Comparison of ENCODE assay signal across 12 cellular contexts in the genomic region with DNA sequence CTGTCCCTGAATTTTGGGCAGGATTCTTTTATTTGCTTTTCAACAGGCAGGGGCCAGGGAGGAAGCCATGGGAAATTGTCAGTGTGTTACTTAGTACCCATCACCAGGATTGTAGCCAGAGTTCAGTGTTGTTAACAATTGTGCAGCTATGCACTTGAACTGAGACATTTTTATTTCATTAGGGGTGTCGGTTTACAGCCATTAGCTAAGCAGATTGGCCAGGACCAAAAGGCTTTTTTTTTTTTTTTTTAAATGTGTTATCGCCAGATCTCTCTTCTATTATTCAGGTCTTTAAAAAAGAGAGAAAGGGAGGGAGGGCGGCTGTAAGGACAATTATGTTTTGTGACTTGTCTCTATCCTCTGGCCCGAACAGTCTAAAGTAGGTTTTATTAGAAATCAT.
A peak's percentile ranks its signal among the peaks of the same experiment; 100 is the strongest.
DNase-seq lines count a peak whose midpoint lies in the region; ATAC-seq and TF ChIP-seq lines count a peak whose summit lies in the region.
"Had no signal": no experiment of that assay in that cellular context is flagged by ENCODE, and none has a peak within 500 bp of the region (broad histone marks: within the 10 kb centered on the region; RNA-seq: fewer than 3 reads in every experiment).

No MANE protein-coding gene starts in this region.

- RAD21 ChIA-PET in HCT116 (lab: Charles Lee; ENCODE audit: low non-redundant PET in 1 of 2, low total read pairs in 2 of 2, uncharacterized antibody in 2 of 2, unreplicated experiment in 2 of 2): no interaction called here

- no peaks in the 10 kb centered on the region for H3K9me3 ChIP-seq in HCT116 (ENCODE audit: control insufficient read depth in 1 of 2, insufficient read depth in 1 of 2, low read depth in 1 of 2, low read length in 2 of 2)

- DNase-seq in HCT116 (ENCODE audit: low read depth, low spot score) (no peak), NCI-H2107 treated with DMSO at 0.1 percent for 48 hours (lab: John Stamatoyannopoulos, UW; ENCODE audit: unreplicated experiment) (peak; percentile 81), dorsolateral prefrontal cortex (no peak), renal cortical epithelial cell (ENCODE audit: low read depth) (peak; percentile 27), AG20443 (ENCODE audit: low spot score) (no peak), cerebellar cortex (ENCODE audit: low spot score) (no peak)
- no peak for DNase-seq in activated CD4-positive, alpha-beta T cell treated with anti-CD3 and anti-CD28 coated beads, Interleukin-2, amount 50 U/mL, for 48 hours
- DNase-seq: activated CD8-positive, alpha-beta memory T cell treated with anti-CD3 and anti-CD28 coated beads, Interleukin-2, amount 50 U/mL, for 4 hours; CD4-positive, CD25-positive, alpha-beta regulatory T cell; dermis blood vessel endothelial cell; H9; substantia nigra had no signal

- no peaks in the 10 kb centered on the region for H4K20me1 ChIP-seq in HCT116 (ENCODE audit: insufficient read depth)

- no peaks in the 10 kb centered on the region for H3K79me2 ChIP-seq in HCT116 (ENCODE audit: insufficient read depth, low read length)

- no peaks in the 10 kb centered on the region for H3K9me2 ChIP-seq in HCT116 (ENCODE audit: insufficient read depth)

- H3K4me3 ChIP-seq in HCT116 (replicated peaks in 1 of 2; ENCODE audit: low read depth in 1 of 2, low read length in 2 of 2) (no peak overlapping the region), dorsolateral prefrontal cortex (no peak overlapping the region)

- CTCF ChIA-PET in HCT116 (lab: Charles Lee): interaction anchor here (0.7 kb wide), 1 partner anchor 302 kb away, joined by 3 read pairs; no protein-coding TSS in a partner anchor

- H3K4me2 ChIP-seq in HCT116 (ENCODE audit: low read length): no peak overlapping the region

- intact Hi-C loops in HCT116 (cut with micrococcal nuclease) (no loop called here), dorsolateral prefrontal cortex (cut with DNase I) (no loop called here)

- H3K27me3 ChIP-seq in HCT116 (ENCODE audit: insufficient read depth, low read length) (no peaks in the 10 kb centered on the region), dorsolateral prefrontal cortex (no peaks in the 10 kb centered on the region)

- no peak for TF ChIP-seq CTCF in HCT116 (IDR thresholded peaks at IDR 0.05 in 2 of 3, conservative IDR thresholded peaks at IDR 0.05 in 1 of 3; ENCODE audit: borderline replicate concordance in 1 of 3, insufficient read depth in 1 of 3, low read depth in 2 of 3, low read length in 2 of 3)
- TF ChIP-seq CTCF in dorsolateral prefrontal cortex (IDR thresholded peaks at IDR 0.05 in 54 of 56, conservative IDR thresholded peaks at IDR 0.05 in 2 of 56; ENCODE audit: low read depth in 1 of 56, partially characterized antibody in 56 of 56): no peak

- POLR2A ChIA-PET in HCT116 (lab: Charles Lee): interaction anchor here (1.1 kb wide), 1 partner anchor 33 kb away, joined by 4 read pairs; no protein-coding TSS in a partner anchor

- no TSS peak for BruUV-seq in HCT116 (replicated peaks; lab: Mats Ljungman, UMichigan)

- TF ChIP-seq POLR2A in HCT116 (IDR thresholded peaks at IDR 0.05; ENCODE audit: borderline replicate concordance, extremely low read depth, insufficient read depth, insufficient read length): no peak

- H3K4me1 ChIP-seq in HCT116 (ENCODE audit: control insufficient read depth in 1 of 2, insufficient read depth in 2 of 2, low read length in 2 of 2): peaks cover 14 to 29% of the 10 kb centered on the region in 2 experiments

- no peak overlapping the region for H2AFZ ChIP-seq in HCT116 (ENCODE audit: low read depth, low read length, poor library complexity, severe bottlenecking)

- H3K9ac ChIP-seq in HCT116 (ENCODE audit: low read length): 0 out of 2 replicates have a peak overlapping the region, but pooled peaks have one; percentile 10

- no peaks in the 10 kb centered on the region for H3K36me3 ChIP-seq in HCT116 (ENCODE audit: control insufficient read depth in 1 of 2, insufficient read depth in 2 of 2, low read length in 2 of 2)

- ATAC-seq in HCT116: no peak

- no peak for TF ChIP-seq RAD21 in HCT116 (IDR thresholded peaks at IDR 0.05; ENCODE audit: low read depth)

- H3K27ac ChIP-seq in HCT116 (ENCODE audit: low read depth, low read length) (peak overlapping the region; percentile 47; the same call in 1 of the 2 replicates), dorsolateral prefrontal cortex (peak overlapping the region in 37 of 59 donors; percentile 1 to 78 (median 56))

TF ChIP-seq in HCT116, 20 proteins besides CTCF, POLR2A, EP300 and RAD21:
- TF ChIP-seq MAX (IDR thresholded peaks at IDR 0.05) (no peak), ZNF274 (IDR thresholded peaks at IDR 0.05; ENCODE audit: low read depth, low read length) (no peak), SP1 (IDR thresholded peaks at IDR 0.05; ENCODE audit: low read depth) (no peak), ELF1 (IDR thresholded peaks at IDR 0.05; ENCODE audit: borderline replicate concordance, low read depth) (no peak), EZH2phosphoT487 (IDR thresholded peaks at IDR 0.05; ENCODE audit: borderline replicate concordance) (no peak), EZH2 (IDR thresholded peaks at IDR 0.05) (no peak), REST (IDR thresholded peaks at IDR 0.05; ENCODE audit: low read depth) (no peak), FOSL1 (IDR thresholded peaks at IDR 0.05; ENCODE audit: low read depth) (no peak), TCF7L2 (IDR thresholded peaks at IDR 0.05; ENCODE audit: borderline replicate concordance, extremely low read depth, insufficient read depth, insufficient read length) (no peak), CEBPB (IDR thresholded peaks at IDR 0.05; ENCODE audit: low read depth) (no peak), CBX3 (IDR thresholded peaks at IDR 0.05; ENCODE audit: low read depth) (no peak), SRF (IDR thresholded peaks at IDR 0.05; ENCODE audit: low read depth) (no peak), ZFX (IDR thresholded peaks at IDR 0.05) (no peak)
TF ChIP-seq in HCT116: peak in this region for 0.

Comparison
In these comparisons a context has a peak if more than half of its experiments do, and no peak if none do; other contexts are left out.
1. DNase-seq: peak in NCI-H2107 treated with DMSO at 0.1 percent for 48 hours (single experiment) and renal cortical epithelial cell (single experiment); none in HCT116 (single experiment), dorsolateral prefrontal cortex (0 of 10), AG20443 (single experiment), activated CD4-positive, alpha-beta T cell treated with anti-CD3 and anti-CD28 coated beads, Interleukin-2, amount 50 U/mL, for 48 hours (0 of 2) and cerebellar cortex (single experiment).